In the genomic region with DNA sequence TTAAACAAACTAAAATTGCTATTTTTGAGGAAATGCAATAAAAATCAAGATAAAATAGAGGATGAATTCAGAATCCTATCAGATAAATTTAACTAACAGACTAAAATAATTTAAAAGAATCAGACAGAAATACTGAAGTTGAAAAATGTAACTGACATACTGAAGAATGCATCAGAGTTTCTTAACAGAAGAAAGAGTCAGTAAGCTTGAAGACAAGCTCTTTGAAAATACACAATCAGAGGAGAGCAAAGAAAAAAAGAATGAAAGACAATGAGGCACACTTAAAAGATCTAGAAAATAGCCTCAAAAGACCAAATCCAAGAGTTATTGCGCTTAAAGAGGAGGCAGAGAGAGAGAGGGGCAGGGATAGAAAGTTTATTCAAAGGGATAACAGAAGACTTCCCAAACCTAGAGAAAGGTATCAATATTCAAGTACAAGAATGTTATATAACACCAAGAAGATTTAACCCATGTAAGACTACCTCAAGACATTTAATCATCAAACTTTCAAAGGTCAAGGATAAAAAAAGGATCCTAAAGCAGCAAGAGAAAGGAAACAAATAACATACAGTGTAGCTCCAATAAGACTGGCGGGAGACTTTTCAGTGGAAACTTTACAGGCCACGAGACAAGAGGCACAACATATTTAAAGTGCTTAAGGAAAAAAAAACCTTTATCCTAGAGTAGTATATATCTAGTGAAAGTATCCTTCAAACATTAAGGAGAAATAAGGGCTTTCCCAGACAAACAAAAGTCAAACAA, we compare ENCODE assay signal across 29 cellular contexts.
"Had no signal": no experiment of that assay in that cellular context is flagged by ENCODE, and none has a peak within 500 bp of the region (broad histone marks: within the 10 kb centered on the region; RNA-seq: fewer than 3 reads in every experiment).

No MANE protein-coding gene starts in this region.

- H3K27ac ChIP-seq: colonic mucosa, coronary artery, dorsolateral prefrontal cortex, epithelial cell of prostate, esophagus muscularis mucosa, esophagus squamous epithelium, foreskin keratinocyte, gastrocnemius medialis, gastroesophageal sphincter, heart left ventricle, heart right ventricle had no signal

- DNase-seq: colonic mucosa; cortex of kidney; dermis blood vessel endothelial cell; dorsolateral prefrontal cortex; effector CD4-positive, alpha-beta T cell; effector CD8-positive, alpha-beta T cell; effector memory CD4-positive, alpha-beta T cell; effector memory CD8-positive, alpha-beta T cell; endodermal cell; erythroblast; esophagus squamous epithelium; foreskin fibroblast; foreskin keratinocyte; foreskin melanocyte; gastrocnemius medialis; glutamatergic neuron; head of caudate nucleus; heart left ventricle; heart right ventricle had no signal

- ATAC-seq: effector memory CD8-positive, alpha-beta T cell; esophagus mucosa; foreskin keratinocyte; gastrocnemius medialis; gastroesophageal sphincter; heart left ventricle; heart right ventricle had no signal

- H3K27me3 Mint-ChIP-seq: dendritic cell treated with granulocyte-macrophage colony-stimulating factor and Interleukin-4, amounts not matched to agents 40 ng/mL and 50 ng/mL, for 4 days; effector memory CD8-positive, alpha-beta T cell had no signal

- H3K4me3 Mint-ChIP-seq: dendritic cell treated with granulocyte-macrophage colony-stimulating factor and Interleukin-4, amounts not matched to agents 40 ng/mL and 50 ng/mL, for 4 days; effector memory CD8-positive, alpha-beta T cell; endodermal cell had no signal

- H3K27ac Mint-ChIP-seq: dendritic cell treated with granulocyte-macrophage colony-stimulating factor and Interleukin-4, amounts not matched to agents 40 ng/mL and 50 ng/mL, for 4 days; effector memory CD8-positive, alpha-beta T cell; endodermal cell had no signal

- H3K4me1 ChIP-seq: colonic mucosa, foreskin keratinocyte had no signal

- H3K9me3 ChIP-seq: colonic mucosa had no signal

- H3K27me3 ChIP-seq: colonic mucosa, dorsolateral prefrontal cortex, esophagus muscularis mucosa, esophagus squamous epithelium, foreskin keratinocyte, gastrocnemius medialis, gastroesophageal sphincter, heart left ventricle, heart right ventricle had no signal

- FAIRE-seq: colon, endometrium, endothelial cell of umbilical vein, frontal cortex had no signal

- H3K4me3 ChIP-seq: colonic mucosa, coronary artery, dorsolateral prefrontal cortex, esophagus muscularis mucosa, esophagus squamous epithelium, gastrocnemius medialis, gastroesophageal sphincter, heart left ventricle, heart right ventricle had no signal

- H3K4me1 Mint-ChIP-seq: endodermal cell had no signal

- H3K36me3 ChIP-seq: colonic mucosa, esophagus muscularis mucosa, esophagus squamous epithelium, gastrocnemius medialis, gastroesophageal sphincter, heart left ventricle, heart right ventricle had no signal
